Comparison of ENCODE assay signal across 1 cellular context in genomic region chr2:97995734-97996624, GRCh38.
TF ChIP-seq lines count a peak whose summit lies in the region.

A gene with protein sequence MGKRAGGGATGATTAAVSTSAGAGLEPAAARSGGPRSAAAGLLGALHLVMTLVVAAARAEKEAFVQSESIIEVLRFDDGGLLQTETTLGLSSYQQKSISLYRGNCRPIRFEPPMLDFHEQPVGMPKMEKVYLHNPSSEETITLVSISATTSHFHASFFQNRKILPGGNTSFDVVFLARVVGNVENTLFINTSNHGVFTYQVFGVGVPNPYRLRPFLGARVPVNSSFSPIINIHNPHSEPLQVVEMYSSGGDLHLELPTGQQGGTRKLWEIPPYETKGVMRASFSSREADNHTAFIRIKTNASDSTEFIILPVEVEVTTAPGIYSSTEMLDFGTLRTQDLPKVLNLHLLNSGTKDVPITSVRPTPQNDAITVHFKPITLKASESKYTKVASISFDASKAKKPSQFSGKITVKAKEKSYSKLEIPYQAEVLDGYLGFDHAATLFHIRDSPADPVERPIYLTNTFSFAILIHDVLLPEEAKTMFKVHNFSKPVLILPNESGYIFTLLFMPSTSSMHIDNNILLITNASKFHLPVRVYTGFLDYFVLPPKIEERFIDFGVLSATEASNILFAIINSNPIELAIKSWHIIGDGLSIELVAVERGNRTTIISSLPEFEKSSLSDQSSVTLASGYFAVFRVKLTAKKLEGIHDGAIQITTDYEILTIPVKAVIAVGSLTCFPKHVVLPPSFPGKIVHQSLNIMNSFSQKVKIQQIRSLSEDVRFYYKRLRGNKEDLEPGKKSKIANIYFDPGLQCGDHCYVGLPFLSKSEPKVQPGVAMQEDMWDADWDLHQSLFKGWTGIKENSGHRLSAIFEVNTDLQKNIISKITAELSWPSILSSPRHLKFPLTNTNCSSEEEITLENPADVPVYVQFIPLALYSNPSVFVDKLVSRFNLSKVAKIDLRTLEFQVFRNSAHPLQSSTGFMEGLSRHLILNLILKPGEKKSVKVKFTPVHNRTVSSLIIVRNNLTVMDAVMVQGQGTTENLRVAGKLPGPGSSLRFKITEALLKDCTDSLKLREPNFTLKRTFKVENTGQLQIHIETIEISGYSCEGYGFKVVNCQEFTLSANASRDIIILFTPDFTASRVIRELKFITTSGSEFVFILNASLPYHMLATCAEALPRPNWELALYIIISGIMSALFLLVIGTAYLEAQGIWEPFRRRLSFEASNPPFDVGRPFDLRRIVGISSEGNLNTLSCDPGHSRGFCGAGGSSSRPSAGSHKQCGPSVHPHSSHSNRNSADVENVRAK (N-terminal part only) (minus strand): TSS chr2:97995948. CDS start chr2:97995662, 286 bp downstream.

TF ChIP-seq in HepG2, 621 proteins besides CTCF, POLR2A, EP300 and RAD21 (continued from another document and continues in another):
- TF ChIP-seq BRF2 (CRISPR knock-in tag; IDR thresholded peaks at IDR 0.05) (peak; percentile 85; the same call in 1 of the 2 replicates), HOMEZ (CRISPR knock-in tag; IDR thresholded peaks at IDR 0.05; ENCODE audit: low read depth) (no peak), RNF2 (conservative IDR thresholded peaks at IDR 0.05; ENCODE audit: low read depth) (peak; percentile 17; the same call in 1 of the 2 replicates), ZNF513 (CRISPR knock-in tag; conservative IDR thresholded peaks at IDR 0.05) (peak; percentile 28; the same call in 1 of the 2 replicates), FOXO1 (CRISPR knock-in tag; IDR thresholded peaks at IDR 0.05) (peak; percentile 78), ZNF335 (CRISPR knock-in tag; IDR thresholded peaks at IDR 0.05) (peak; percentile 81), JUN (CRISPR knock-in tag; IDR thresholded peaks at IDR 0.05) (no peak), TEAD2 (CRISPR knock-in tag; IDR thresholded peaks at IDR 0.05) (0 out of 2 replicates have a peak, but pooled peaks have one; percentile 60), MAZ (IDR thresholded peaks at IDR 0.05; ENCODE audit: borderline replicate concordance, low read depth, low read length) (peak; percentile 57), MAZ (CRISPR knock-in tag; IDR thresholded peaks at IDR 0.05; ENCODE audit: low read depth) (peak; percentile 81), ZNF580 (CRISPR knock-in tag; IDR thresholded peaks at IDR 0.05; ENCODE audit: borderline replicate concordance, low read depth) (peak; percentile 88; the same call in 1 of the 2 replicates), ONECUT2 (CRISPR knock-in tag; IDR thresholded peaks at IDR 0.05) (no peak), HOXA3 (CRISPR knock-in tag; IDR thresholded peaks at IDR 0.05) (peak; percentile 99), SRY (CRISPR knock-in tag; IDR thresholded peaks at IDR 0.05) (peak; percentile 79), KAT7 (CRISPR knock-in tag; IDR thresholded peaks at IDR 0.05; ENCODE audit: borderline replicate concordance) (peak; percentile 88; the same call in 1 of the 2 replicates), ZBTB37 (CRISPR knock-in tag; IDR thresholded peaks at IDR 0.05) (no peak), MED8 (CRISPR knock-in tag; IDR thresholded peaks at IDR 0.05; ENCODE audit: insufficient replicate concordance) (peak; percentile 81), STAT6 (CRISPR knock-in tag; IDR thresholded peaks at IDR 0.05; ENCODE audit: borderline replicate concordance) (peak; percentile 93; the same call in 1 of the 2 replicates), BRCA1 (CRISPR knock-in tag; IDR thresholded peaks at IDR 0.05) (no peak; the same call in none of the 2 replicates), NFIB (CRISPR knock-in tag; IDR thresholded peaks at IDR 0.05; ENCODE audit: borderline replicate concordance) (no peak), ZNF564 (CRISPR knock-in tag; IDR thresholded peaks at IDR 0.05) (no peak; the same call in 1 of the 2 replicates), HNRNPL (IDR thresholded peaks at IDR 0.05; ENCODE audit: low read depth, low read length) (no peak), ZNF276 (CRISPR knock-in tag; IDR thresholded peaks at IDR 0.05; ENCODE audit: low read depth) (peak; percentile 26; the same call in 1 of the 2 replicates), ZFP41 (CRISPR knock-in tag; IDR thresholded peaks at IDR 0.05; ENCODE audit: borderline replicate concordance) (peak; percentile 48; the same call in 1 of the 2 replicates), POLR2AphosphoS2 (IDR thresholded peaks at IDR 0.05; ENCODE audit: low read depth, low read length) (no peak), ZNF501 (CRISPR knock-in tag; IDR thresholded peaks at IDR 0.05) (peak; percentile 96), HOXA9 (CRISPR knock-in tag; IDR thresholded peaks at IDR 0.05; ENCODE audit: borderline replicate concordance) (peak; percentile 95; the same call in 1 of the 2 replicates)
- TF ChIP-seq, protein P1, sequence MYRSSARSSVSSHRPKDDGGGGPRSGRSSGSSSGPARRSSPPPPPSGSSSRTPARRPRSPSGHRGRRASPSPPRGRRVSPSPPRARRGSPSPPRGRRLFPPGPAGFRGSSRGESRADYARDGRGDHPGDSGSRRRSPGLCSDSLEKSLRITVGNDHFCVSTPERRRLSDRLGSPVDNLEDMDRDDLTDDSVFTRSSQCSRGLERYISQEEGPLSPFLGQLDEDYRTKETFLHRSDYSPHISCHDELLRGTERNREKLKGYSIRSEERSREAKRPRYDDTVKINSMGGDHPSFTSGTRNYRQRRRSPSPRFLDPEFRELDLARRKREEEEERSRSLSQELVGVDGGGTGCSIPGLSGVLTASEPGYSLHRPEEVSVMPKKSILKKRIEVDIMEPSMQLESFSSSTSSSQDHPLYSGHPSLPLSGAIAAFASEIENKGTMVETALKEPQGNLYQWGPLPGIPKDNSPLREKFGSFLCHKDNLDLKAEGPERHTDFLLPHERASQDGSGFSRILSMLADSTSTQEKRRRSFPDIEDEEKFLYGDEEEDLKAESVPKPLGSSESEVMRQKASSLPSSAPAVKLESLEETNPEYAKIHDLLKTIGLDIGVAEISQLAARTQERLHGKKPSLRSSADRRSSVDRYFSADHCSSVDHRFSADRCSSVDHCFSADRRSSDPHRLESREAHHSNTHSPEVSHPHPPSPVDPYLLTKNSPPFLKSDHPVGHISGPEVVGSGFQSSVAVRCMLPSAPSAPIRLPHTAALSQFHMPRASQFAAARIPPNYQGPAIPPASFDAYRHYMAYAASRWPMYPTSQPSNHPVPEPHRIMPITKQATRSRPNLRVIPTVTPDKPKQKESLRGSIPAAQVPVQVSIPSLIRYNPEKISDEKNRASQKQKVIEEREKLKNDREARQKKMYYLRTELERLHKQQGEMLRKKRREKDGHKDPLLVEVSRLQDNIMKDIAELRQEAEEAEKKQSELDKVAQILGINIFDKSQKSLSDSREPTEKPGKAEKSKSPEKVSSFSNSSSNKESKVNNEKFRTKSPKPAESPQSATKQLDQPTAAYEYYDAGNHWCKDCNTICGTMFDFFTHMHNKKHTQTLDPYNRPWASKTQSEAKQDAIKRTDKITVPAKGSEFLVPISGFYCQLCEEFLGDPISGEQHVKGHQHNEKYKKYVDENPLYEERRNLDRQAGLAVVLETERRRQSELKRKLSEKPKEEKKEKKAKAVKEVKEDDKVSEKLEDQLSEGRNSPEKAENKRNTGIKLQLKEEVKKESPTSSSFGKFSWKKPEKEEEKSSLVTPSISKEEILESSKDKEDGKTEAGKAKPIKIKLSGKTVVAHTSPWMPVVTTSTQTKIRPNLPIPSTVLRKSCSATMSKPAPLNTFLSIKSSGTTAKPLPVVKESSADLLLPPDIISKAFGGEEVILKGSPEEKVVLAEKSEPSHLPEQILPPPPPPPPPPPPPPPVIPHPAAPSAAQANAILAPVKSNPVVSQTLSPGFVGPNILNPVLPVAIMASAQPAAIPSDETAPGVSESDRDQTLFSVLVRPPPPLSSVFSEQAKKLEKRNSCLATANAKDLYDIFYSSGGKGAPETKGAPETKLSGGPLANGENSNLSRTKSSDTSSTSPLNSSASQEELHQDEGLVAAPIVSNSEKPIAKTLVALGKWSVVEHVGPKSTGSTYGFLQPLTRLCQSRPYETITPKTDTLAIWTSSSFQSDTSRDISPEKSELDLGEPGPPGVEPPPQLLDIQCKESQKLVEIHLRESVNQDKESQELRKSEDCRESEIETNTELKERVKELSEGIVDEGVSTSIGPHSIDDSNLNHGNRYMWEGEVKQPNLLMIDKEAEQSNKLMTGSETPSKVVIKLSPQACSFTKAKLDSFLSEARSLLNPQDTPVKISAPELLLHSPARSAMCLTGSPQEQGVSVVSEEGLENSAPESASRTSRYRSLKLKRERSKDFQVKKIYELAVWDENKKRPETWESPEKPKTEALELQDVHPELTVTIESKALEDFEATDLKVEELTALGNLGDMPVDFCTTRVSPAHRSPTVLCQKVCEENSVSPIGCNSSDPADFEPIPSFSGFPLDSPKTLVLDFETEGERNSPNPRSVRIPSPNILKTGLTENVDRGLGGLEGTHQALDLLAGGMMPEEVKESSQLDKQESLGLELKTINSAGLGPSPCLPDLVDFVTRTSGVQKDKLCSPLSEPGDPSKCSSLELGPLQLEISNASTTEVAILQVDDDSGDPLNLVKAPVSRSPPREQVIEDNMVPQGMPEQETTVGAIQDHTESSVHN (CRISPR knock-in tag; IDR thresholded peaks at IDR 0.05), result no peak
- TF ChIP-seq, protein P2, sequence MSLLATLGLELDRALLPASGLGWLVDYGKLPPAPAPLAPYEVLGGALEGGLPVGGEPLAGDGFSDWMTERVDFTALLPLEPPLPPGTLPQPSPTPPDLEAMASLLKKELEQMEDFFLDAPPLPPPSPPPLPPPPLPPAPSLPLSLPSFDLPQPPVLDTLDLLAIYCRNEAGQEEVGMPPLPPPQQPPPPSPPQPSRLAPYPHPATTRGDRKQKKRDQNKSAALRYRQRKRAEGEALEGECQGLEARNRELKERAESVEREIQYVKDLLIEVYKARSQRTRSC (CRISPR knock-in tag; IDR thresholded peaks at IDR 0.05; ENCODE audit: low read depth), result no peak; the same call in 1 of the 2 replicates
